Comparison of ENCODE assay signal across 8 cellular contexts in the genomic region with DNA sequence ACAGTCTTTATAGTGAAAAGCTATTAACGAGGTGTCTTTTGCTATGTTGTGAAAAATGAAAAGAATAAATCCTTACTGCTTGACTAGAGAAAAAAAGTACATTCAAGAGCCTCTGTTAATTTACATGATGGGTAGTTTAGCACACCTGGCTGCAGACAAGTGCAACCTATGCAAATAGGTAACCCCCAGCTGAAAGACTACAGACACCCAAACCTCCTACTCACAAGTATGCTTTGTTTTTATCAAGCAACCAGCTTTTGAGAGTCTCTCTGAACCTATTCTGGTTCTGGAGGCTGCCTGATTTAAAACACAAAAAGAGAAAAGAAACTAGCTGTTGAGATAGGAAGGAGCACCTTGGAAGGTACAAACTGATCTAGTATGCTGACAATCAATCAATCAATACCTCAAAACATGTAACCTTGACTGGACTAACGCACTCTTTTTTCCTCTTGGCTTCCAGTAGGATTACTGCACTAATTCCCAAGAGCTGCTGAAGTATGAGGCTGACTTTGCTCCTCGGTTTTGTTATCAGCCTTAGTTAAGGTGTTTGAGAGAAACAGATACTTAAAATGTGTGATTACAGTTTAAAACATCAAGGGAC.
A peak's percentile ranks its signal among the peaks of the same experiment; 100 is the strongest.
DNase-seq lines count a peak whose midpoint lies in the region; ATAC-seq and TF ChIP-seq lines count a peak whose summit lies in the region.

No MANE protein-coding gene starts in this region.

- DNase-seq in Caco-2, result no peak
- peak; percentile 24 for DNase-seq in GM20000 (ENCODE audit: low spot score)
- DNase-seq in fibroblast of pulmonary artery (ENCODE audit: low read depth), result no peak
- no peak for DNase-seq in NCI-H146 (lab: John Stamatoyannopoulos, UW)
- DNase-seq in NCI-H774 (lab: John Stamatoyannopoulos, UW), result no peak
- no peak for DNase-seq in cerebellar nuclear complex (lab: John Stamatoyannopoulos, UW)
- DNase-seq in NCI-H748 (lab: John Stamatoyannopoulos, UW; ENCODE audit: unreplicated experiment), result no peak

- H3K4me1 Mint-ChIP-seq in Caco-2 (ENCODE audit: low read depth, unreplicated experiment), result peaks cover 49% of the 10 kb centered on the region

- peaks cover 6% of the 10 kb centered on the region; the same call in 1 of the 2 replicates for H3K9me3 ChIP-seq in Caco-2

- H3K27me3 Mint-ChIP-seq in Caco-2 (ENCODE audit: insufficient read depth, unreplicated experiment), result no peaks in the 10 kb centered on the region

- CTCF ChIA-PET in Caco-2 (lab: Charles Lee), result interaction anchor here (1.3 kb wide), 1 partner anchor 21 kb away, joined by 3 read pairs; no protein-coding TSS in a partner anchor

- peak overlapping the region; percentile 17 for H3K27ac Mint-ChIP-seq in Caco-2 (ENCODE audit: unreplicated experiment)

- H3K4me1 ChIP-seq in Caco-2, result peaks cover 50% of the 10 kb centered on the region

- intact Hi-C loops in Caco-2 (cut with micrococcal nuclease; ENCODE audit: unreplicated experiment), result no loop called here

- H3K9me3 Mint-ChIP-seq in Caco-2 (ENCODE audit: unreplicated experiment), result peaks cover 14% of the 10 kb centered on the region

- no peak overlapping the region for H3K4me3 Mint-ChIP-seq in Caco-2 (ENCODE audit: unreplicated experiment)

- no TSS peak for BruUV-seq in Caco-2 (replicated peaks; lab: Mats Ljungman, UMichigan)

- peaks cover 23% of the 10 kb centered on the region for H3K36me3 Mint-ChIP-seq in Caco-2 (ENCODE audit: insufficient read depth, unreplicated experiment)

- TF ChIP-seq CTCF in Caco-2 (IDR thresholded peaks at IDR 0.05; ENCODE audit: insufficient read depth in 1 of 2, low read depth in 1 of 2, low read length in 1 of 2, severe bottlenecking in 1 of 2, unreplicated experiment in 1 of 2) (no peak), GM20000 (IDR thresholded peaks at IDR 0.05; ENCODE audit: extremely low read depth, missing control alignments) (no peak), fibroblast of pulmonary artery (IDR thresholded peaks at IDR 0.05; ENCODE audit: low read length, missing control alignments) (no peak)

- H3K36me3 ChIP-seq in Caco-2 (ENCODE audit: control insufficient read depth, insufficient read depth, low read length), result no peaks in the 10 kb centered on the region

- H3K4me3 ChIP-seq in Caco-2 (ENCODE audit: low read depth, low read length), result no peak overlapping the region
- H3K4me3 ChIP-seq in fibroblast of pulmonary artery (replicated peaks; ENCODE audit: low read depth, low read length), result peak overlapping the region; percentile 10

- peak; percentile 68 for ATAC-seq in HG03460 (IDR thresholded peaks at IDR 0.05; ENCODE audit: unreplicated experiment)

- H3K27me3 ChIP-seq in Caco-2 (replicated peaks; ENCODE audit: control insufficient read depth, insufficient read depth, low read length), result no peaks in the 10 kb centered on the region

- POLR2A ChIA-PET in Caco-2 (lab: Charles Lee), result no interaction called here
